19 cellular contexts compared by ENCODE assay signal in the genomic region with DNA sequence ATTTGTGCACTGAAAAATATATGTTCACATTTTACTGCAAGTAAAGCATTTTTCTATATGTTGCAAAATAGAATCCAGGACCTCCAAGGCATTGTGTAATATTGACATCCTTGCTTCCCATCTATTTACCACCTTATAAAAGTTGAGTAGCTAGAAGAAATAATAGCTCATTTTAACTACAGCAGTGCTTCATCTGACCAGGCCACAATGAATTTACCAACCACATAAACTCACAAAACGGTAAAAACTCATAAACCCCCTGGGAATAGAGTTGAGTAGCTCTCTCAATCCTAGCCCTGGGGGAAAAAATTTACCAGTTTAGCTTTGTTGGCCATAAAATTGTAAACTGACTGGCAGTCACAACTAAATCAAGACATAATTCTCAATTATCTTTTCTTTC. TPM values are rescaled to one million over a fixed set of nuclear protein-coding genes. Genes with fewer than 3 reads are reported as not detected.
DNase-seq lines count a peak whose midpoint lies in the region; ATAC-seq and TF ChIP-seq lines count a peak whose summit lies in the region.
"Had no signal": no experiment of that assay in that cellular context is flagged by ENCODE, and none has a peak within 500 bp of the region (broad histone marks: within the 10 kb centered on the region; RNA-seq: fewer than 3 reads in every experiment).

No MANE protein-coding gene starts in this region.

- peak overlapping the region; percentile 60 for H3K27ac Mint-ChIP-seq in activated T-cell treated with anti-CD3 and anti-CD28 coated beads, Interleukin-2, amount 50 U/mL, for 72 hours

- peaks cover 11 to 12% of the 10 kb centered on the region in 2 donors for H3K36me3 Mint-ChIP-seq in activated T-cell treated with anti-CD3 and anti-CD28 coated beads, Interleukin-2, amount 50 U/mL, for 72 hours (ENCODE audit: insufficient read depth in 2 of 2)

- peaks cover 59% of the 10 kb centered on the region for H3K4me1 Mint-ChIP-seq in activated T-cell treated with anti-CD3 and anti-CD28 coated beads, Interleukin-2, amount 50 U/mL, for 72 hours (ENCODE audit: low read depth)

- H3K9me3 ChIP-seq in skeletal muscle tissue (ENCODE audit: control insufficient read depth in 3 of 3, low read length in 3 of 3): no peaks in the 10 kb centered on the region
- H3K9me3 ChIP-seq: colonic mucosa had no signal

- peaks cover 24 to 52% (median 33%) of the 10 kb centered on the region in 3 donors for H3K4me1 ChIP-seq in skeletal muscle tissue (ENCODE audit: control insufficient read depth in 3 of 3, insufficient read depth in 3 of 3, low read length in 3 of 3)

- H3K27me3 Mint-ChIP-seq in activated T-cell treated with anti-CD3 and anti-CD28 coated beads, Interleukin-2, amount 50 U/mL, for 72 hours (ENCODE audit: low read depth): no peaks in the 10 kb centered on the region
- H3K27me3 Mint-ChIP-seq: stimulated activated memory B cell treated with anti-CD40 and anti-IgM and Interleukin-4, amounts not matched to agents 10 μg/mL and 1 μg/mL and 100 μg/mL, for 72 hours had no signal

- H3K9me3 Mint-ChIP-seq in activated T-cell treated with anti-CD3 and anti-CD28 coated beads, Interleukin-2, amount 50 U/mL, for 72 hours: no peaks in the 10 kb centered on the region
- H3K9me3 Mint-ChIP-seq: stimulated activated memory B cell treated with anti-CD40 and anti-IgM and Interleukin-4, amounts not matched to agents 10 μg/mL and 1 μg/mL and 100 μg/mL, for 72 hours had no signal

- ATAC-seq in activated T-cell treated with anti-CD3 and anti-CD28 coated beads, Interleukin-2, amount 50 U/mL, for 72 hours (replicated peaks in 1 of 2): no peak
- ATAC-seq in HG03469 (IDR thresholded peaks at IDR 0.05; ENCODE audit: unreplicated experiment) (no peak), GM18867 (IDR thresholded peaks at IDR 0.05; ENCODE audit: unreplicated experiment) (no peak)
- ATAC-seq: activated CD4-positive, CD25-positive, alpha-beta regulatory T cell treated with anti-CD3 and anti-CD28 coated beads, Interleukin-2, amount 50 U/mL, for 24 hours; left lobe of liver; stimulated activated memory B cell treated with anti-CD40 and anti-IgM and Interleukin-4, amounts not matched to agents 10 μg/mL and 1 μg/mL and 100 μg/mL, for 72 hours had no signal

- TF ChIP-seq CTCF in coronary artery (IDR thresholded peaks at IDR 0.05): no peak

- peak overlapping the region in 1 of 2 donors; percentile 81 for H3K4me3 Mint-ChIP-seq in activated T-cell treated with anti-CD3 and anti-CD28 coated beads, Interleukin-2, amount 50 U/mL, for 72 hours

- no peaks in the 10 kb centered on the region for H3K27me3 ChIP-seq in skeletal muscle tissue (ENCODE audit: control insufficient read depth in 3 of 3, insufficient read depth in 3 of 3, low read length in 3 of 3)
- H3K27me3 ChIP-seq: colonic mucosa had no signal

- H3K27ac ChIP-seq in coronary artery (peak overlapping the region; percentile 33 to 100), skeletal muscle tissue (ENCODE audit: low read depth, low read length) (peak overlapping the region; percentile 33)
- H3K27ac ChIP-seq: colonic mucosa had no signal

- no peak overlapping the region for H3K9ac ChIP-seq in skeletal muscle tissue (ENCODE audit: low read depth in 1 of 3, low read length in 3 of 3)

- DNase-seq in activated T-cell treated with anti-CD3 and anti-CD28 coated beads, Interleukin-2, amount 50 U/mL, for 72 hours: no peak
- DNase-seq in activated T-cell treated with anti-CD3 and anti-CD28 coated beads, Interleukin-2, amount 50 U/mL, for 1 hour: no peak
- DNase-seq in M059J (ENCODE audit: low read depth): peak; percentile 80
- DNase-seq in coronary artery (ENCODE audit: low spot score): no peak
- no peak for DNase-seq in D341Med (ENCODE audit: low spot score)
- DNase-seq: colonic mucosa; H7; hypothalamus; KG1; NCI-H1930; NCI-H526 treated with DMSO at 0.1 percent for 48 hours; stimulated activated CD4-positive, alpha-beta T cell treated with anti-CD3 and anti-CD28 coated beads, Interleukin-4, amount 100 ng/mL, for 4 hours; T-helper 1 cell had no signal

- H3K4me3 ChIP-seq in coronary artery: peak overlapping the region; percentile 100
- no peak overlapping the region for H3K4me3 ChIP-seq in skeletal muscle tissue (ENCODE audit: low read length in 3 of 3)
- H3K4me3 ChIP-seq: colonic mucosa had no signal

- H3K36me3 ChIP-seq in skeletal muscle tissue (ENCODE audit: control insufficient read depth in 3 of 3, insufficient read depth in 3 of 3, low read length in 3 of 3): no peaks in the 10 kb centered on the region
- H3K36me3 ChIP-seq: colonic mucosa had no signal

RNA-seq across cellular contexts. Expression of a gene that starts 3.9 kb away (rescaled TPM):
- 10 to 100 TPM; 46.5 to 65.1 TPM for total RNA-seq in activated T-cell treated with anti-CD3 and anti-CD28 coated beads, Interleukin-2, amount 50 U/mL, for 72 hours
- 31.5 and 35.4 TPM in 2 replicates for total RNA-seq in M059J (2014; rRNA removed; shearing (Covaris generic))
- 30.8 TPM for total RNA-seq in skeletal muscle tissue
